Comparison of ENCODE assay signal across 15 cellular contexts in the genomic region with DNA sequence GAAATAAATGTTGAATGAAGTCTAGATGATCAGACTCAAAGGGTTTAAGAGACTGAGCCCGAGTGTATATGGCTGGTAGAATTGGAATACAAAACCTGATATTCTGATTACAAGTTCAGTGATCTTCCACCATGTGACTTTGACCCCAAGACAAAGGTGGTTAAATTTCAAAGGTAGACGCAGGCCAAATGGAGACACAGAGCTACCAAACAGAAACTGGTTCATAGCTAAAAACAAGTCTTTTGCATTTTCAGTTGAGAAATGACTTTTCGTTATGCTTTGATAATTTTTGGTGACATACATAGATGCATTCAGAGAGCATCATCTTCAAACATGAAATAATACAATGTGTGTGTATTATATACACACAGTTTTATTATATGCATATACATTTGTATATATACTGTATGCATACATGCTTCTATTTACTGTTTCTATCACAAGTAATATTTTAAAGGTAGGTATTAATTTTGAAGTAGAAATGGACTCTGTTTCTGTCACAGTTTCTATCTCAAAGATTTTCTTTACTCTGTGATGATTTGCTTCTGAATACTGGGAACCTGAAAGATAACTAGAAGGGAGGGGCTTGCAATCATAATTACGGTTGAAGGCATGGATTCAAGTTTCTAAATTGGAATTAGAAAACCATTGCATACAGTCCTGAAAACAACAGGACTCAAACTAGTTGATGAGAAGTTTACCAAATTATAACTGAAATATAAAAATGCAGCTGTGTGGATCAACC.
DNase-seq lines count a peak whose midpoint lies in the region; ATAC-seq and TF ChIP-seq lines count a peak whose summit lies in the region.
"Had no signal": no experiment of that assay in that cellular context is flagged by ENCODE, and none has a peak within 500 bp of the region (broad histone marks: within the 10 kb centered on the region; RNA-seq: fewer than 3 reads in every experiment).

No MANE protein-coding gene starts in this region.

- no peaks in the 10 kb centered on the region for H3K9me2 ChIP-seq in hepatocyte (replicated peaks; ENCODE audit: insufficient read depth)

- no peak overlapping the region for H3K4me3 ChIP-seq in hepatocyte
- H3K4me3 ChIP-seq: prostate gland, SJSA1, thyroid gland had no signal

- TF ChIP-seq CTCF in hepatocyte (IDR thresholded peaks at IDR 0.05; ENCODE audit: poor library complexity): no peak

- no peaks in the 10 kb centered on the region for H3K79me2 ChIP-seq in hepatocyte

- H3K27me3 ChIP-seq in hepatocyte: no peaks in the 10 kb centered on the region
- H3K27me3 ChIP-seq: SJSA1, thyroid gland had no signal

- H3K27ac ChIP-seq in hepatocyte: no peak overlapping the region
- H3K27ac ChIP-seq: prostate gland, SJSA1, thyroid gland had no signal

- DNase-seq in activated T-cell treated with anti-CD3 and anti-CD28 coated beads for 4 hours: no peak
- DNase-seq in kidney tubule cell (ENCODE audit: low spot score): no peak
- no peak for DNase-seq in hepatocyte (ENCODE audit: low spot score)
- DNase-seq in NCI-H1105 treated with DMSO at 0.1 percent for 48 hours (lab: John Stamatoyannopoulos, UW): no peak
- DNase-seq: activated CD4-positive, CD25-positive, alpha-beta regulatory T cell treated with anti-CD3 and anti-CD28 coated beads, Interleukin-2, amount 50 U/mL, for 72 hours; CD8-positive, alpha-beta T cell; MM.1S; NCI-H524; thyroid gland had no signal

- H3K9me3 ChIP-seq in hepatocyte (ENCODE audit: low read depth): no peaks in the 10 kb centered on the region
- H3K9me3 ChIP-seq: prostate gland, SJSA1, thyroid gland had no signal

- H3K4me2 ChIP-seq in hepatocyte: no peak overlapping the region

- H2AFZ ChIP-seq in hepatocyte: no peak overlapping the region

- H3K4me1 ChIP-seq in hepatocyte (ENCODE audit: insufficient read depth): peaks cover 7% of the 10 kb centered on the region
- H3K4me1 ChIP-seq: prostate gland, SJSA1, thyroid gland had no signal

- WGBS in hepatocyte (ENCODE audit: low lambda C conversion rate, missing lambda C conversion rate): 93% methylated on average over 4 of the region's 4 CpGs

- peak; percentile 94 for ATAC-seq in GM18858 (IDR thresholded peaks at IDR 0.05; ENCODE audit: unreplicated experiment)
- peak; percentile 94 for ATAC-seq in GM21390 (IDR thresholded peaks at IDR 0.05; ENCODE audit: unreplicated experiment)
- peak; percentile 76 for ATAC-seq in HG02970 (IDR thresholded peaks at IDR 0.05; ENCODE audit: low FRiP score, unreplicated experiment)
- peak; percentile 95 for ATAC-seq in HG03565 (IDR thresholded peaks at IDR 0.05; ENCODE audit: unreplicated experiment)
- ATAC-seq: CD8-positive, alpha-beta T cell had no signal

- H3K36me3 ChIP-seq in hepatocyte (replicated peaks; ENCODE audit: insufficient read depth, low read depth): no peaks in the 10 kb centered on the region
- H3K36me3 ChIP-seq: prostate gland, SJSA1, thyroid gland had no signal

- H4K20me1 ChIP-seq in hepatocyte (ENCODE audit: insufficient read depth, poor library complexity, severe bottlenecking): no peaks in the 10 kb centered on the region
